20 cellular contexts compared by ENCODE assay signal in the genomic region with DNA sequence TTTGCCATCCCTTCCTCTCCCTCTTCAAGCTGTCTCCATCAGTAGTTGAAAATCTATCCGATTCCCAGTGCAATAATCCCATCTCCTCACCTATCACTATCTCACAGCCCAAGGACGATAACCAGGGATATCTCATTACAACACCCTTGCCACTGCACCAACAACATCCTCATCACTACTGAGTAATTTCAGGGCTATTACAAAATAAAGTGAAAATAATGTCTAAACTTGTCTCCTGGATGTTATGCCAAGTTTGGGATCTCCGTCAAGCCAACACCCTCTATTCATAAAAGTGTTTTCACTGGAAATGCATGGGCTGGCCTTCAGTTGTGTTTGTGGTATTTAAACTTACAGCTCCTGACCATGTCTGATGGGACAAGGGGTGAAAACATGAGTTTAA. TPM values are rescaled to one million over a fixed set of nuclear protein-coding genes. Genes with fewer than 3 reads are reported as not detected.
A peak's percentile ranks its signal among the peaks of the same experiment; 100 is the strongest.
DNase-seq lines count a peak whose midpoint lies in the region; ATAC-seq, FAIRE-seq and TF ChIP-seq lines count a peak whose summit lies in the region.
"Had no signal": no experiment of that assay in that cellular context is flagged by ENCODE, and none has a peak within 500 bp of the region (broad histone marks: within the 10 kb centered on the region; RNA-seq: fewer than 3 reads in every experiment).

No MANE protein-coding gene starts in this region.

- DNase-seq in RWPE1 (ENCODE audit: low spot score) (peak; percentile 72), bronchial epithelial cell (ENCODE audit: low read depth) (peak; percentile 96), esophagus squamous epithelium (lab: John Stamatoyannopoulos, UW) (no peak), osteoblast (ENCODE audit: insufficient read length, low spot score, missing footprints) (peak; percentile 25), DMS153 (lab: John Stamatoyannopoulos, UW) (no peak)
- DNase-seq: Calu3; CD8-positive, alpha-beta T cell; DMS53; DND-41; EL; HCEC 1CT had no signal

- FAIRE-seq in bronchial epithelial cell (lab: Jason Lieb, UNC): no peak
- FAIRE-seq: GM12878 had no signal

- H3K4me3 ChIP-seq in bronchial epithelial cell (ENCODE audit: low read depth, low read length) (no peak overlapping the region), esophagus squamous epithelium (no peak overlapping the region), osteoblast (ENCODE audit: insufficient read depth, low read length) (no peak overlapping the region)
- H3K4me3 ChIP-seq: BLaER1 treated with 17β-estradiol and CSF1 and Interleukin-3, amounts not matched to agents 10 nM and 100 nM; GM12878 had no signal

- H3K9me3 ChIP-seq in esophagus squamous epithelium: no peaks in the 10 kb centered on the region
- no peaks in the 10 kb centered on the region for H3K9me3 ChIP-seq in osteoblast (ENCODE audit: low read depth, low read length)
- H3K9me3 ChIP-seq: BLaER1 treated with 17β-estradiol and CSF1 and Interleukin-3, amounts not matched to agents 10 nM and 100 nM had no signal

- H3K27me3 ChIP-seq in bronchial epithelial cell (ENCODE audit: control insufficient read depth, insufficient read depth, low read length): no peaks in the 10 kb centered on the region
- H3K27me3 ChIP-seq in esophagus squamous epithelium: no peaks in the 10 kb centered on the region
- H3K27me3 ChIP-seq in osteoblast (ENCODE audit: insufficient read depth, low read length): no peaks in the 10 kb centered on the region
- H3K27me3 ChIP-seq: BLaER1 treated with 17β-estradiol and CSF1 and Interleukin-3, amounts not matched to agents 10 nM and 100 nM had no signal

- intact Hi-C loops in esophagus squamous epithelium (cut with DNase I): loop anchor here (10.0 kb wide), 1 partner anchor 85 kb away; no protein-coding TSS in a partner anchor

- TF ChIP-seq POLR2A in esophagus squamous epithelium (IDR thresholded peaks at IDR 0.05): no peak

- ATAC-seq in HG02678 (IDR thresholded peaks at IDR 0.05; ENCODE audit: unreplicated experiment) (no peak), HG02763 (IDR thresholded peaks at IDR 0.05; ENCODE audit: unreplicated experiment) (no peak)
- ATAC-seq: CD8-positive, alpha-beta T cell; GM12878 had no signal

- no peak overlapping the region for H2AFZ ChIP-seq in osteoblast (ENCODE audit: low read length)

- no peak overlapping the region for H3K4me2 ChIP-seq in osteoblast (ENCODE audit: insufficient read depth, low read length)
- H3K4me2 ChIP-seq: BLaER1 treated with 17β-estradiol and CSF1 and Interleukin-3, amounts not matched to agents 10 nM and 100 nM had no signal

- peaks cover 0 to 50% (median 15%) of the 10 kb centered on the region in 3 donors for H3K4me1 ChIP-seq in esophagus squamous epithelium
- no peaks in the 10 kb centered on the region for H3K4me1 ChIP-seq in osteoblast (ENCODE audit: insufficient read depth, low read length)

- H3K27ac ChIP-seq in RWPE1 (no peak overlapping the region), esophagus squamous epithelium (peak overlapping the region; percentile 55 to 78 (median 70)), osteoblast (ENCODE audit: low read depth, low read length) (no peak overlapping the region)
- H3K27ac ChIP-seq: BLaER1 treated with 17β-estradiol and CSF1 and Interleukin-3, amounts not matched to agents 10 nM and 100 nM had no signal

- CTCF ChIA-PET in RWPE1 (lab: Yijun Ruan, JAX): interaction anchor here (0.7 kb wide), 1 partner anchor 289 kb away, joined by 4 read pairs; no protein-coding TSS in a partner anchor

- POLR2A ChIA-PET in RWPE1 (lab: Yijun Ruan, JAX; ENCODE audit: low non-redundant PET): no interaction called here

- TF ChIP-seq CTCF in RWPE1 (conservative IDR thresholded peaks at IDR 0.05; ENCODE audit: low read depth): no peak
- TF ChIP-seq CTCF in bronchial epithelial cell (IDR thresholded peaks at IDR 0.05; ENCODE audit: insufficient read depth, low read length, severe bottlenecking): no peak
- no peak for TF ChIP-seq CTCF in esophagus squamous epithelium (IDR thresholded peaks at IDR 0.05)
- TF ChIP-seq CTCF in osteoblast (IDR thresholded peaks at IDR 0.05; ENCODE audit: extremely low read depth, low read depth, low read length): no peak

- no peaks in the 10 kb centered on the region for H4K20me1 ChIP-seq in osteoblast (ENCODE audit: insufficient read depth, low read length)
- H4K20me1 ChIP-seq: BLaER1 treated with 17β-estradiol and CSF1 and Interleukin-3, amounts not matched to agents 10 nM and 100 nM had no signal

- no peaks in the 10 kb centered on the region for H3K79me2 ChIP-seq in osteoblast (ENCODE audit: insufficient read depth, low read length)

- H3K36me3 ChIP-seq in bronchial epithelial cell (ENCODE audit: control insufficient read depth, insufficient read depth, low read length): no peaks in the 10 kb centered on the region
- H3K36me3 ChIP-seq in esophagus squamous epithelium: no peaks in the 10 kb centered on the region
- no peaks in the 10 kb centered on the region for H3K36me3 ChIP-seq in osteoblast (ENCODE audit: insufficient read depth, low read length)
- H3K36me3 ChIP-seq: BLaER1 treated with 17β-estradiol and CSF1 and Interleukin-3, amounts not matched to agents 10 nM and 100 nM had no signal

- WGBS in esophagus squamous epithelium, 2 donors: 32 to 42% methylated on average over 3 of the region's 3 CpGs

RNA-seq across cellular contexts. Expression of gene STMND1, which starts 42.0 kb away (rescaled TPM):
- not detected in 2 replicates for total RNA-seq in bronchial epithelial cell
- total RNA-seq in esophagus squamous epithelium: not detected
- not detected in 2 replicates for total RNA-seq in osteoblast
- total RNA-seq: A172; B cell; CD8-positive, alpha-beta T cell; G401; GM12878; H4; HT-29 had no signal

Comparison
In these comparisons a context has a peak if more than half of its experiments do, and no peak if none do; other contexts are left out.
1. DNase-seq: peak in RWPE1 (single experiment), bronchial epithelial cell (single experiment) and osteoblast (single experiment); none in esophagus squamous epithelium (single experiment) and DMS153 (single experiment).
2. H3K27ac ChIP-seq: peak in esophagus squamous epithelium (4 of 4); none in RWPE1 (single experiment) and osteoblast (single experiment).